32 cellular contexts compared by ENCODE assay signal in the genomic region with DNA sequence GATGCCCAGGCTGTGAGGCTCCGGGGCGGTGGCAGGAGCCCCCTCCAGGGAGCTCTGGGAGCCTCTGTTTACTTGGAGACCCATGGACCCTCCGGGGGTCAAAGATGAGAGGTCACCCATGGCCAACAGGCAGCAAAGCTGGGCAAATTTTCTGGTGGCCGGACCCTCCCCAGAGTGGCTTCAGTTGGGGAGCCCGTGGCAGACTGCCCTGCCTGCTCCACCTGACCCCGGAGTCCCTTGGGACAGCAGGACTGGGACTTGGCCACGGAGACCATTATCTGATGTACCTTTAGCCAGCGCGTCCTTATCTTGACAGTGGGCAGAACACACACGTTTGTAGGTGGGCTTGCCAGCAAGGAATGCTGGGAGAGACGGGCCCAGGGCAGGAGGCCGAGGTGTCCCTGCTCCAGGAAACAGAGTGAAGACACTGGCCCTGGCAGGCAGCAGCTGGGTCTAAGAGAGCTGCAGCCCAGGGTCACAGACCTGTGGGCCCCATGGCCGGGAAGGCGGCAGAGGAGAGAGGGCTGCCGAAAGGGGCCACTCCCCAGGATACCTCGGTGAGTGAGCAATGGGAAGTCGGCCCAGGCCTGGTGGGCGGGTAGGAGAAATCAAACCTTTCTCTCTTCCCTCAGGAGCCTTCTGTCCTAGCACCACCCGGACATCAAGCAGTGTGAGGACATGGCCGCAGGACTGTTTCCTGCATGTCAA. TPM values are rescaled to one million over a fixed set of nuclear protein-coding genes. Genes with fewer than 3 reads are reported as not detected.
A peak's percentile ranks its signal among the peaks of the same experiment; 100 is the strongest.
DNase-seq lines count a peak whose midpoint lies in the region; ATAC-seq, FAIRE-seq and TF ChIP-seq lines count a peak whose summit lies in the region.
"Had no signal": no experiment of that assay in that cellular context is flagged by ENCODE, and none has a peak within 500 bp of the region (broad histone marks: within the 10 kb centered on the region; RNA-seq: fewer than 3 reads in every experiment).

A gene (minus strand): TSS at position 280 of the 708 bp plus-strand sequence. CDS start 160 bp downstream, at position 120.
A gene (plus strand): TSS at position 412 of the 708 bp plus-strand sequence. CDS start 83 bp downstream, at position 495.

- peak; percentile 13 for DNase-seq in GM10248 (ENCODE audit: extremely low spot score)
- peak; percentile 6 for DNase-seq in HEK293T (ENCODE audit: extremely low spot score)
- peak; percentile 65 for DNase-seq in kidney
- DNase-seq in neural progenitor cell (ENCODE audit: low spot score) = no peak
- no peak for DNase-seq in ACHN
- no peak for DNase-seq in NCI-H2081 treated with DMSO at 0.1 percent for 48 hours (lab: John Stamatoyannopoulos, UW)
- DNase-seq: activated CD4-positive, alpha-beta T cell treated with anti-CD3 and anti-CD28 coated beads, Interleukin-2, amount 50 U/mL, for 1 hour; activated naive CD4-positive, alpha-beta T cell; body of pancreas; DMS153; endodermal cell; esophagus squamous epithelium; foreskin keratinocyte; HFFc6; NCI-H1048; NCI-H1694 treated with DMSO at 0.1 percent for 48 hours; NCI-H2171; NCI-H510A; stimulated activated naive CD4-positive, alpha-beta T cell treated with Interleukin-2 at 50 U/mL for 16 hours; T1000 had no signal

- intact Hi-C loops in kidney (cut with DNase I) = no loop called here

- no peaks in the 10 kb centered on the region for H3K27me3 Mint-ChIP-seq in neural progenitor cell (ENCODE audit: insufficient read depth, low read depth)

- H3K9me3 Mint-ChIP-seq in neural progenitor cell = peaks cover 4% of the 10 kb centered on the region
- H3K9me3 Mint-ChIP-seq: central memory CD8-positive, alpha-beta T cell; dendritic cell treated with granulocyte-macrophage colony-stimulating factor and Interleukin-4, amounts not matched to agents 40 ng/mL and 50 ng/mL, for 4 days; endodermal cell; HFFc6 had no signal

- H3K4me3 ChIP-seq in kidney (ENCODE audit: low read length in 2 of 2) = no peak within 1 kb of the TSS
- no peak within 1 kb of the TSS for H3K4me3 ChIP-seq in neural progenitor cell
- H3K4me3 ChIP-seq: adrenal gland, BLaER1, body of pancreas, esophagus squamous epithelium, SJSA1, smooth muscle cell, thoracic aorta had no signal

- peaks cover 10% of the 10 kb centered on the region for H3K4me1 Mint-ChIP-seq in neural progenitor cell
- H3K4me1 Mint-ChIP-seq: central memory CD8-positive, alpha-beta T cell; endodermal cell had no signal

- TF ChIP-seq CTCF in GM10248 (IDR thresholded peaks at IDR 0.05; ENCODE audit: control extremely low read depth, extremely low read depth, low read depth, missing control alignments) (no peak), kidney (IDR thresholded peaks at IDR 0.05; ENCODE audit: borderline replicate concordance, extremely low read depth, insufficient read depth) (no peak), neural progenitor cell (IDR thresholded peaks at IDR 0.05) (no peak)

- in situ Hi-C loops in ACHN (cut with HindIII; ENCODE audit: low pct_ligation_motif_present, low pct_unique_long_range_greater_than_20kb, low sequenced_read_pairs) = no loop called here

- no peak within 1 kb of the TSS for H3K4me2 ChIP-seq in neural progenitor cell
- H3K4me2 ChIP-seq: BLaER1, smooth muscle cell had no signal

- H3K9ac ChIP-seq in kidney (ENCODE audit: low read length in 2 of 2) (no peak within 1 kb of the TSS), neural progenitor cell (no peak within 1 kb of the TSS)
- H3K9ac ChIP-seq: BLaER1 had no signal

- H3K36me3 ChIP-seq in kidney (ENCODE audit: control insufficient read depth in 1 of 2, insufficient read depth in 2 of 2, low read length in 2 of 2) (no peaks in the 10 kb centered on the region), neural progenitor cell (no peaks in the 10 kb centered on the region)
- H3K36me3 ChIP-seq: adrenal gland, BLaER1, esophagus squamous epithelium, SJSA1, thoracic aorta had no signal

- H3F3A ChIP-seq in neural progenitor cell (ENCODE audit: low read depth) = no peaks in the 10 kb centered on the region

- H3K27me3 ChIP-seq in neural progenitor cell = no peaks in the 10 kb centered on the region
- H3K27me3 ChIP-seq: adrenal gland, BLaER1, body of pancreas had no signal

- no peaks in the 10 kb centered on the region for H3K4me1 ChIP-seq in kidney (ENCODE audit: control insufficient read depth in 1 of 2, insufficient read depth in 1 of 2, low read depth in 1 of 2, low read length in 2 of 2)
- H3K4me1 ChIP-seq in neural progenitor cell = no peaks in the 10 kb centered on the region
- H3K4me1 ChIP-seq: adrenal gland, BLaER1, body of pancreas, esophagus squamous epithelium, foreskin keratinocyte, SJSA1 had no signal

- POLR2A ChIA-PET in GM10248 (lab: Yijun Ruan, JAX) = no interaction called here
- POLR2A ChIA-PET in HEK293T (lab: Yijun Ruan, JAX) = no interaction called here

- peak within 1 kb of the TSS; percentile 17 for H2AFZ ChIP-seq in neural progenitor cell (replicated peaks)

- CTCF ChIA-PET in GM10248 (lab: Yijun Ruan, JAX) (no interaction called here), HEK293T (lab: Yijun Ruan, JAX) (no interaction called here)

- ATAC-seq in GM18868 (IDR thresholded peaks at IDR 0.05; ENCODE audit: unreplicated experiment) = no peak
- ATAC-seq: body of pancreas, foreskin keratinocyte had no signal

- no peaks in the 10 kb centered on the region for H4K20me1 ChIP-seq in neural progenitor cell (ENCODE audit: low read depth)
- H4K20me1 ChIP-seq: BLaER1 had no signal

- H3K4me3 Mint-ChIP-seq in neural progenitor cell = no peak within 1 kb of the TSS
- H3K4me3 Mint-ChIP-seq: central memory CD8-positive, alpha-beta T cell; dendritic cell treated with granulocyte-macrophage colony-stimulating factor and Interleukin-4, amounts not matched to agents 40 ng/mL and 50 ng/mL, for 4 days; endodermal cell; HFFc6 had no signal

- FAIRE-seq in kidney (lab: Jason Lieb, UNC) = no peak

- H3K36me3 Mint-ChIP-seq in neural progenitor cell = no peaks in the 10 kb centered on the region

- H3K79me2 ChIP-seq in neural progenitor cell (ENCODE audit: low read depth) = no peaks in the 10 kb centered on the region

- H3K27ac ChIP-seq in kidney (ENCODE audit: low read depth in 2 of 2, low read length in 2 of 2) (no peak within 1 kb of the TSS), neural progenitor cell (no peak within 1 kb of the TSS)
- H3K27ac ChIP-seq: adrenal gland, BLaER1, body of pancreas, esophagus squamous epithelium, foreskin keratinocyte, SJSA1, thoracic aorta had no signal

- H3K9me3 ChIP-seq in kidney (ENCODE audit: control insufficient read depth in 1 of 2, low read length in 2 of 2) (no peaks in the 10 kb centered on the region), neural progenitor cell (ENCODE audit: low read depth) (no peaks in the 10 kb centered on the region)
- H3K9me3 ChIP-seq: adrenal gland, BLaER1, body of pancreas, esophagus squamous epithelium, SJSA1, thoracic aorta had no signal

- H3K27ac Mint-ChIP-seq in neural progenitor cell = no peak within 1 kb of the TSS
- H3K27ac Mint-ChIP-seq: dendritic cell treated with granulocyte-macrophage colony-stimulating factor and Interleukin-4, amounts not matched to agents 40 ng/mL and 50 ng/mL, for 4 days; endodermal cell; HFFc6 had no signal

TF ChIP-seq in HEK293T, 16 proteins besides CTCF, POLR2A, EP300 and RAD21:
- TF ChIP-seq BHLHE40 (IDR thresholded peaks at IDR 0.05; ENCODE audit: borderline replicate concordance) (no peak), SP1 (IDR thresholded peaks at IDR 0.05) (no peak), ELF4 (IDR thresholded peaks at IDR 0.05) (no peak), FOXA1 (IDR thresholded peaks at IDR 0.05) (no peak), ZNF384 (IDR thresholded peaks at IDR 0.05) (no peak), TARDBP (IDR thresholded peaks at IDR 0.05) (no peak), ARNT (IDR thresholded peaks at IDR 0.05) (no peak), LEF1 (IDR thresholded peaks at IDR 0.05; ENCODE audit: borderline replicate concordance) (no peak), L3MBTL2 (conservative IDR thresholded peaks at IDR 0.05) (no peak), HDGF (IDR thresholded peaks at IDR 0.05; ENCODE audit: borderline replicate concordance) (no peak), FOXM1 (IDR thresholded peaks at IDR 0.05; ENCODE audit: borderline replicate concordance) (no peak), NFRKB (IDR thresholded peaks at IDR 0.05) (no peak), SUZ12 (IDR thresholded peaks at IDR 0.05) (no peak), FOXK2 (IDR thresholded peaks at IDR 0.05) (no peak), CTBP1 (IDR thresholded peaks at IDR 0.05; ENCODE audit: borderline replicate concordance) (no peak)
- TF ChIP-seq, protein P1, sequence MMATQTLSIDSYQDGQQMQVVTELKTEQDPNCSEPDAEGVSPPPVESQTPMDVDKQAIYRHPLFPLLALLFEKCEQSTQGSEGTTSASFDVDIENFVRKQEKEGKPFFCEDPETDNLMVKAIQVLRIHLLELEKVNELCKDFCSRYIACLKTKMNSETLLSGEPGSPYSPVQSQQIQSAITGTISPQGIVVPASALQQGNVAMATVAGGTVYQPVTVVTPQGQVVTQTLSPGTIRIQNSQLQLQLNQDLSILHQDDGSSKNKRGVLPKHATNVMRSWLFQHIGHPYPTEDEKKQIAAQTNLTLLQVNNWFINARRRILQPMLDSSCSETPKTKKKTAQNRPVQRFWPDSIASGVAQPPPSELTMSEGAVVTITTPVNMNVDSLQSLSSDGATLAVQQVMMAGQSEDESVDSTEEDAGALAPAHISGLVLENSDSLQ (IDR thresholded peaks at IDR 0.05) = no peak

RNA-seq across cellular contexts. Expression of the first gene that starts in this region (rescaled TPM):
- total RNA-seq in kidney = not detected
- polyA plus RNA-seq in kidney (ENCODE audit: insufficient read depth, low read depth, low replicate concordance) = not detected
- total RNA-seq in neural progenitor cell (ENCODE audit: low replicate concordance) = not detected in 2 replicates
- total RNA-seq: body of pancreas, endodermal cell, esophagus squamous epithelium, foreskin keratinocyte, HFFc6, kidney epithelial cell, lung microvascular endothelial cell, SJSA1, smooth muscle cell, thoracic aorta had no signal
- polyA plus RNA-seq: AG04450, foreskin keratinocyte, neural cell, smooth muscle cell had no signal

RNA-seq across cellular contexts. Expression of the second gene that starts in this region (rescaled TPM):
- total RNA-seq in kidney (0.13 TPM), neural progenitor cell (ENCODE audit: low replicate concordance) (not detected in 2 replicates)
- polyA plus RNA-seq in kidney (ENCODE audit: insufficient read depth, low read depth, low replicate concordance) = 0.09 TPM
- total RNA-seq: body of pancreas, endodermal cell, esophagus squamous epithelium, foreskin keratinocyte, HFFc6, kidney epithelial cell, lung microvascular endothelial cell, SJSA1, smooth muscle cell, thoracic aorta had no signal
- polyA plus RNA-seq: AG04450, foreskin keratinocyte, smooth muscle cell had no signal

Comparison
In these comparisons a context has a peak if more than half of its experiments do, and no peak if none do; other contexts are left out.
1. Peak in DNase-seq in kidney; RNA of the genes that start here not detected or under 1 TPM.
2. DNase-seq: peak in GM10248 (single experiment) and HEK293T (single experiment); none in neural progenitor cell (single experiment), ACHN (single experiment) and NCI-H2081 treated with DMSO at 0.1 percent for 48 hours (single experiment).